ENCODE assay signal across 8 cellular contexts in the genomic region with DNA sequence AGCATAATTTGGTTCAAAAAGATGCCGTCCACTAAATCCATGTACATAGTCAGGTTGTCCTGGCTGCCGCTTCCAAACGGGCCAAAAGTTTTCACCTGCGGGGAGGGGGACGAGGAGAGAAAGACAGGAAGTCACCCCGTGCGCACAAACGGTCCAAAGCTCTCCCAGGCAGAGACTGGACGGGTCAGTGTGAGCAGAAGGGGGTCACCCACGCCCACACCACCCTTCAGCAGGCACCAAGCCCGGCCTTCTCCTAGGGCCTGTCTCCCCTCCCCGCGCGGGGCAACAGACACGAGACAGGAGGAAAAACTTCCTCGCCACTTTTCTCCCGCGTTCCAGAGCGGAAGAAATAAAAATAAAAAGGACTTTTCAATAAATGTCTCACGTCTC. TPM values are rescaled to one million over a fixed set of nuclear protein-coding genes. Genes with fewer than 3 reads are reported as not detected.
DNase-seq lines count a peak whose midpoint lies in the region; ATAC-seq and TF ChIP-seq lines count a peak whose summit lies in the region.

No MANE protein-coding gene starts in this region.

- no peak overlapping the region for H2BK12ac ChIP-seq in neuronal stem cell (ENCODE audit: low read length)

- H3K79me2 ChIP-seq in OCI-LY3 (ENCODE audit: low read length): peaks cover 56% of the 10 kb centered on the region

- CTCF ChIA-PET in GM10248 (lab: Yijun Ruan, JAX): interaction anchor here (1.0 to 12.0 kb wide), 10 partner anchors 11 to 240 kb away, joined by 3 to 180 read pairs (median 6); no protein-coding TSS in a partner anchor

- no peak overlapping the region for H3K14ac ChIP-seq in neuronal stem cell (ENCODE audit: low read length)

- TF ChIP-seq CTCF in GM10248 (IDR thresholded peaks at IDR 0.05; ENCODE audit: control extremely low read depth, extremely low read depth, low read depth, missing control alignments) (no peak), OCI-LY3 (IDR thresholded peaks at IDR 0.05; ENCODE audit: low read depth, low read length) (no peak), epithelial cell of esophagus (IDR thresholded peaks at IDR 0.05; ENCODE audit: insufficient read depth, low read depth, low read length, missing control alignments) (no peak)

- peak overlapping the region; percentile 61 for H3K23ac ChIP-seq in neuronal stem cell (ENCODE audit: low read depth, low read length, poor library complexity)

- peak overlapping the region; percentile 90 for H3K9ac ChIP-seq in OCI-LY3 (ENCODE audit: low read length)
- peak overlapping the region; percentile 87 for H3K9ac ChIP-seq in neuronal stem cell (ENCODE audit: low read depth, low read length, poor library complexity)

- H4K20me1 ChIP-seq in OCI-LY3 (ENCODE audit: insufficient read depth, low read length): peaks cover 34% of the 10 kb centered on the region

- DNase-seq in GM10248 (ENCODE audit: extremely low spot score) (peak; percentile 22), epithelial cell of esophagus (ENCODE audit: low read depth) (no peak), neuronal stem cell (ENCODE audit: low spot score) (no peak), NCI-H226 (no peak), HCEC 1CT (no peak)

- ATAC-seq in HG03342 (IDR thresholded peaks at IDR 0.05; ENCODE audit: unreplicated experiment) (no peak), GM21390 (IDR thresholded peaks at IDR 0.05; ENCODE audit: unreplicated experiment) (no peak)

- peak overlapping the region; percentile 86 for H3K18ac ChIP-seq in neuronal stem cell (ENCODE audit: low read length)

- no CpG with 5 or more reads among the region's 20 CpGs for WGBS in neuronal stem cell (ENCODE audit: extremely low coverage in 2 of 2, insufficient read length in 2 of 2, insufficient replicate concordance in 1 of 2), 2 donors

- no peak overlapping the region for H3K4ac ChIP-seq in neuronal stem cell (ENCODE audit: low read length)

- no peak overlapping the region for H2BK5ac ChIP-seq in neuronal stem cell (ENCODE audit: low read length)

- no peak overlapping the region for H4K91ac ChIP-seq in neuronal stem cell (ENCODE audit: low read depth, low read length, poor library complexity)

- H3K36me3 ChIP-seq in OCI-LY3 (replicated peaks; ENCODE audit: low read depth, low read length) (peaks cover 31% of the 10 kb centered on the region), neuronal stem cell (replicated peaks in 1 of 2; ENCODE audit: control insufficient read depth in 2 of 2, insufficient read depth in 2 of 2, low read length in 2 of 2) (peaks cover 3 to 17% of the 10 kb centered on the region in 2 donors)

- peak overlapping the region; percentile 85 for H3K4me3 ChIP-seq in OCI-LY3 (ENCODE audit: low read length)
- peak overlapping the region; percentile 76 for H3K4me3 ChIP-seq in epithelial cell of esophagus (ENCODE audit: low read length)
- peak overlapping the region; percentile 57 to 96 for H3K4me3 ChIP-seq in neuronal stem cell (ENCODE audit: low read length in 2 of 2)

- no peak overlapping the region for H4K8ac ChIP-seq in neuronal stem cell (ENCODE audit: low read depth, low read length)

- POLR2A ChIA-PET in GM10248 (lab: Yijun Ruan, JAX): interaction anchor here (1.4 to 2.5 kb wide), 3 partner anchors 11 to 92 kb away, joined by 7 to 10 read pairs (median 7); no protein-coding TSS in a partner anchor

- H2BK15ac ChIP-seq in neuronal stem cell (ENCODE audit: low read length): peak overlapping the region; percentile 62

- peaks cover 53% of the 10 kb centered on the region for H3K4me1 ChIP-seq in OCI-LY3 (ENCODE audit: low read length)
- H3K4me1 ChIP-seq in neuronal stem cell (ENCODE audit: control insufficient read depth in 2 of 2, insufficient read depth in 1 of 2, low read depth in 1 of 2, low read length in 2 of 2): peaks cover 21 to 22% of the 10 kb centered on the region in 2 donors

- H3K9me3 ChIP-seq in OCI-LY3 (ENCODE audit: insufficient read depth, low read length): no peaks in the 10 kb centered on the region
- no peaks in the 10 kb centered on the region for H3K9me3 ChIP-seq in neuronal stem cell (replicated peaks in 1 of 2; ENCODE audit: control insufficient read depth in 2 of 2, insufficient read depth in 1 of 2, low read depth in 1 of 2, low read length in 2 of 2)

- peak overlapping the region; percentile 82 for H2AK5ac ChIP-seq in neuronal stem cell (ENCODE audit: low read depth, low read length)

- peak overlapping the region; percentile 99 for H3K4me2 ChIP-seq in OCI-LY3 (ENCODE audit: low read length)
- peak overlapping the region; percentile 72 for H3K4me2 ChIP-seq in neuronal stem cell (ENCODE audit: insufficient read depth, low read length, poor library complexity, severe bottlenecking)

- no peak overlapping the region for H2BK120ac ChIP-seq in neuronal stem cell (ENCODE audit: low read depth, low read length)

- H3K27ac ChIP-seq in OCI-LY3 (ENCODE audit: low read length) (peak overlapping the region; percentile 92), neuronal stem cell (replicated peaks; ENCODE audit: low read length) (no peak overlapping the region)

- peaks cover 2% of the 10 kb centered on the region for H3K79me1 ChIP-seq in neuronal stem cell (ENCODE audit: low read depth, low read length)

- H2AFZ ChIP-seq in OCI-LY3 (ENCODE audit: low read depth, low read length) (no peak overlapping the region), neuronal stem cell (ENCODE audit: low read length) (peak overlapping the region; percentile 98)

- no peaks in the 10 kb centered on the region for H3K27me3 ChIP-seq in OCI-LY3 (ENCODE audit: low read depth, low read length)
- no peaks in the 10 kb centered on the region for H3K27me3 ChIP-seq in neuronal stem cell (ENCODE audit: control insufficient read depth in 3 of 3, insufficient read depth in 3 of 3, low read depth in 1 of 3, low read length in 3 of 3)

RNA-seq across cellular contexts. Expression of a gene that starts 0.9 kb away (rescaled TPM):
- polyA plus RNA-seq in neuronal stem cell (2013, experiment 1 of 2): 18.8 TPM
- polyA plus RNA-seq in neuronal stem cell (2013, experiment 2 of 2): 18.5 TPM
